Comparison of ENCODE assay signal across 8 cellular contexts in the genomic region with DNA sequence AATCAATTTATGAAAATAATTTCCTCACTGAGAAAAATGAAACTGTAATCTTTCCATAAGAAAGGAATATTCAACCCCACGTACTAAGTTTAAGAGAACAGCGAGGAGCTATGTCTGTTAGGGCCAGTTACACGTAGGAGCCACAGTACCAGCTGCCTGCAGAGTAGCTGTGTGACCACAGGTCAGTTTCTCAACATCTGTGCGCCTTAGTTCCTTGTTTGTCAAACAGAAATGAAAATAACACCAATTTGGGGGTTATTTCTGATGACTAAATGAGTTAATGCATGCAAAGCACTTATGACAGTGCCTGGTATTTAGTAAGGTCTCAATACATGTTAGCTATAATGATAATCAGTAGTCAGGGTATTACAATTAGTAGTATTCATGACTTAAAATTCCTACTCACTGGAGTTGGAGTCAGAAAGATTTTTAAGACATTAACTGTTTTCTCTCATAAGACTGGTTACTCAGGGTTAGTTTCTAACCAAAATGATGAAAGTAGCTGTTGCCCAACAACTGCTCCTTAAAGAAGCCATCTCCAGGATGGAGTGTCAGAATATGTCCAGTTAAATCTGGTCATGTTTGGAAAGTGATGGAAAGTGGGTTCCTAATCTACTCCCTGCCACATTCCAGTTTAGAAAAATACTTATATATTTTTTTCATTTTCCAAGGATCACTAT.
DNase-seq lines count a peak whose midpoint lies in the region; ATAC-seq and TF ChIP-seq lines count a peak whose summit lies in the region.

No MANE protein-coding gene starts in this region.

- H3K4me1 ChIP-seq in PC-9 (replicated peaks; ENCODE audit: insufficient read depth) (peaks cover 33% of the 10 kb centered on the region), mesendoderm (ENCODE audit: control insufficient read depth, low read depth, low read length) (no peaks in the 10 kb centered on the region)

- no peak overlapping the region for H3K4me2 ChIP-seq in PC-9
- H3K4me2 ChIP-seq in mesendoderm (ENCODE audit: low read length): no peak overlapping the region

- peak; percentile 85 for ATAC-seq in GM21367 (IDR thresholded peaks at IDR 0.05; ENCODE audit: unreplicated experiment)
- ATAC-seq in HG03342 (IDR thresholded peaks at IDR 0.05; ENCODE audit: unreplicated experiment): peak; percentile 86

- no peaks in the 10 kb centered on the region for H3K9me2 ChIP-seq in PC-9 (ENCODE audit: insufficient read depth)

- intact Hi-C loops in PC-9 (cut with micrococcal nuclease; ENCODE audit: unreplicated experiment): loop anchor here (10.0 kb wide), 1 partner anchor 148 kb away; no protein-coding TSS in a partner anchor

- H4K8ac ChIP-seq in mesendoderm (ENCODE audit: low read depth, low read length): no peak overlapping the region

- POLR2A ChIA-PET in PC-9 (lab: Charles Lee; ENCODE audit: unreplicated experiment): no interaction called here

- H3K56ac ChIP-seq in mesendoderm (ENCODE audit: low read length): no peak overlapping the region

- H3K9ac ChIP-seq in mesendoderm (ENCODE audit: low read length): no peak overlapping the region

- no peak overlapping the region for H3K4ac ChIP-seq in mesendoderm (ENCODE audit: low read depth, low read length)

- H4K20me1 ChIP-seq in PC-9 (ENCODE audit: insufficient read depth): no peaks in the 10 kb centered on the region

- H3K27ac ChIP-seq in PC-9: no peak overlapping the region
- no peak overlapping the region for H3K27ac ChIP-seq in mesendoderm (ENCODE audit: low read depth, low read length)

- no peak overlapping the region for H3K23ac ChIP-seq in mesendoderm (ENCODE audit: low read length)

- H3K18ac ChIP-seq in mesendoderm (ENCODE audit: low read length): no peak overlapping the region

- TF ChIP-seq CTCF in GM10266 (IDR thresholded peaks at IDR 0.05; ENCODE audit: control insufficient read depth, insufficient read depth, low read depth, missing control alignments) (no peak), epithelial cell of esophagus (IDR thresholded peaks at IDR 0.05; ENCODE audit: insufficient read depth, low read depth, low read length, missing control alignments) (no peak), PC-9 (conservative IDR thresholded peaks at IDR 0.05) (no peak)

- 0 out of 2 replicates have a peak, but pooled peaks cover 4% of the 10 kb centered on the region for H3F3A ChIP-seq in PC-9 (ENCODE audit: insufficient read depth, low read depth)

- DNase-seq in GM10266 (ENCODE audit: extremely low spot score): peak; percentile 47
- peak; percentile 38 for DNase-seq in epithelial cell of esophagus (ENCODE audit: low read depth)
- DNase-seq in PC-9: no peak
- no peak for DNase-seq in epidermal melanocyte (ENCODE audit: insufficient read length, low spot score)
- no peak for DNase-seq in SHP77 treated with DMSO at 0.1 percent for 48 hours (lab: John Stamatoyannopoulos, UW)
- DNase-seq in mesendoderm: no peak

- no peaks in the 10 kb centered on the region for H3K27me3 ChIP-seq in PC-9 (ENCODE audit: insufficient read depth, low read depth)
- H3K27me3 ChIP-seq in mesendoderm (ENCODE audit: insufficient read depth, low read length, poor library complexity): no peaks in the 10 kb centered on the region

- no peak overlapping the region for H2BK5ac ChIP-seq in mesendoderm (ENCODE audit: low read length)

- no peaks in the 10 kb centered on the region for H3K79me1 ChIP-seq in mesendoderm (ENCODE audit: low read length)

- H3K79me2 ChIP-seq in PC-9 (ENCODE audit: low read depth) (no peaks in the 10 kb centered on the region), mesendoderm (ENCODE audit: control insufficient read depth, insufficient read depth, low read length) (no peaks in the 10 kb centered on the region)

- H4K5ac ChIP-seq in mesendoderm (ENCODE audit: low read length): no peak overlapping the region

- H3K36me3 ChIP-seq in PC-9 (ENCODE audit: low read depth): no peaks in the 10 kb centered on the region
- no peaks in the 10 kb centered on the region for H3K36me3 ChIP-seq in mesendoderm (ENCODE audit: control insufficient read depth, insufficient read depth, low read length)

- H3K9me3 ChIP-seq in PC-9 (ENCODE audit: insufficient read depth, low read depth): no peaks in the 10 kb centered on the region

- no peak overlapping the region for H2AFZ ChIP-seq in PC-9

- H3K4me3 ChIP-seq in epithelial cell of esophagus (ENCODE audit: low read length) (no peak overlapping the region), PC-9 (no peak overlapping the region), mesendoderm (ENCODE audit: low read length) (no peak overlapping the region)

- no peak overlapping the region for H2BK120ac ChIP-seq in mesendoderm (ENCODE audit: low read depth, low read length)

- H2AK5ac ChIP-seq in mesendoderm (ENCODE audit: low read length): no peak overlapping the region

- no CpG with 5 or more reads among the region's 4 CpGs for WGBS in mesendoderm (ENCODE audit: extremely low coverage, insufficient coverage, low lambda C conversion rate)

- BruUV-seq in PC-9 (replicated peaks; lab: Mats Ljungman, UMichigan): no TSS peak

- CTCF ChIA-PET in PC-9 (lab: Charles Lee): interaction anchor here (0.7 kb wide), 1 partner anchor 81 kb away, joined by 7 read pairs; no protein-coding TSS in a partner anchor

- no peak overlapping the region for H2BK15ac ChIP-seq in mesendoderm (replicated peaks; ENCODE audit: low read depth)

Comparison
In these comparisons a context has a peak if more than half of its experiments do, and no peak if none do; other contexts are left out.
1. DNase-seq: peak in GM10266 (single experiment) and epithelial cell of esophagus (single experiment); none in PC-9 (0 of 2), epidermal melanocyte (single experiment), SHP77 treated with DMSO at 0.1 percent for 48 hours (single experiment) and mesendoderm (single experiment).